In the genomic region with DNA sequence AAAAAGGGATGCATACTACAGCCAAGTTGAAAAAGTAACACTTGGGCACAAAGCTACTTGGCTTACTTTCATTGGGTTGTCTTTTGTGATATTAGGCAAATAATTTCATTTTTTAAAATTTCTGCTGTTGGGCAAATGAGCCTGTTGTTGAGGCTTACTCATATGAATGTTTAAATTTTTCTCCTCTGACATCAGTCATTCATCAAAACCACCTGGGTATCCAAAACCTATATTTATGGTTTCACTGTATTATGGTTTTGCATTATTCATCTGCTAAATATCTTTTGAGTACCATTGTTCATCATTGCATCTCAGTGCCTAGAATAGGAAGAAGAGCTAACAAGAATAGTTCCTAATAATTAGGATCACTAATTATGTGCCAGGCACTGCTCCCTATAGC, we compare ENCODE assay signal across 18 cellular contexts. TPM values are rescaled to one million over a fixed set of nuclear protein-coding genes. Genes with fewer than 3 reads are reported as not detected.
A peak's percentile ranks its signal among the peaks of the same experiment; 100 is the strongest.
DNase-seq lines count a peak whose midpoint lies in the region; ATAC-seq and TF ChIP-seq lines count a peak whose summit lies in the region.
"Had no signal": no experiment of that assay in that cellular context is flagged by ENCODE, and none has a peak within 500 bp of the region (broad histone marks: within the 10 kb centered on the region; RNA-seq: fewer than 3 reads in every experiment).

No MANE protein-coding gene starts in this region.

- no peaks in the 10 kb centered on the region for H3K9me3 ChIP-seq in GM23248 (ENCODE audit: low read depth)
- H3K9me3 ChIP-seq in RWPE2 (ENCODE audit: severe bottlenecking), result peaks cover 2% of the 10 kb centered on the region

- H3K79me2 ChIP-seq in GM23248 (ENCODE audit: insufficient read depth), result no peaks in the 10 kb centered on the region

- H4K20me1 ChIP-seq in GM23248 (ENCODE audit: insufficient read depth), result no peaks in the 10 kb centered on the region

- in situ Hi-C loops in GM23248 (cut with MboI), result no loop called here

- no peaks in the 10 kb centered on the region for H3K36me3 ChIP-seq in GM23248 (ENCODE audit: low read depth)
- no peaks in the 10 kb centered on the region for H3K36me3 ChIP-seq in RWPE2 (ENCODE audit: low read depth)
- H3K36me3 ChIP-seq: Peyer's patch, SJCRH30 had no signal

- peak overlapping the region; percentile 10 for H3K27ac ChIP-seq in GM23248
- no peak overlapping the region for H3K27ac ChIP-seq in RWPE2 (ENCODE audit: poor library complexity, severe bottlenecking)
- peak overlapping the region; percentile 61 for H3K27ac ChIP-seq in foreskin keratinocyte
- H3K27ac ChIP-seq: HL-60, KMS-11, Peyer's patch, SJCRH30 had no signal

- H3K4me2 ChIP-seq in GM23248 (ENCODE audit: unreplicated experiment), result peak overlapping the region; percentile 41
- H3K4me2 ChIP-seq: KMS-11 had no signal

- TF ChIP-seq CTCF in AG10803 (conservative IDR thresholded peaks at IDR 0.05; ENCODE audit: low read length), result no peak
- TF ChIP-seq CTCF in RWPE2 (IDR thresholded peaks at IDR 0.05; ENCODE audit: poor library complexity, severe bottlenecking), result no peak
- TF ChIP-seq CTCF in foreskin keratinocyte (conservative IDR thresholded peaks at IDR 0.05), result no peak

- H3K4me1 ChIP-seq in GM23248 (ENCODE audit: insufficient read depth) (peaks cover 48% of the 10 kb centered on the region), RWPE2 (ENCODE audit: insufficient read depth, poor library complexity, severe bottlenecking) (peaks cover 24% of the 10 kb centered on the region), foreskin keratinocyte (peaks cover 35% of the 10 kb centered on the region)
- H3K4me1 ChIP-seq: Peyer's patch, SJCRH30 had no signal

- no peak overlapping the region for H2AFZ ChIP-seq in GM23248

- DNase-seq in AG10803 (ENCODE audit: low read depth) (peak; percentile 36), GM23248 (peak; percentile 41), RWPE2 (ENCODE audit: low spot score) (no peak), foreskin keratinocyte (peak; percentile 67 to 86), SK-N-DZ (ENCODE audit: low spot score) (no peak)
- DNase-seq: NCI-H1105, NCI-H146, NCI-H2029, NCI-H2227 treated with DMSO at 0.1 percent for 48 hours, NCI-H510A treated with DMSO at 0.1 percent for 48 hours, NCI-H774, Peyer's patch, SJCRH30 had no signal

- H3K9me2 ChIP-seq in GM23248 (ENCODE audit: insufficient read depth), result no peaks in the 10 kb centered on the region

- ATAC-seq in RWPE2 (ENCODE audit: low read depth) (peak; percentile 14; the same call in 1 of the 3 replicates), foreskin keratinocyte (peak; percentile 56), HG03196 (IDR thresholded peaks at IDR 0.05; ENCODE audit: unreplicated experiment) (no peak), GM18868 (IDR thresholded peaks at IDR 0.05; ENCODE audit: unreplicated experiment) (no peak), HG02610 (IDR thresholded peaks at IDR 0.05; ENCODE audit: unreplicated experiment) (no peak)

- H3K4me3 ChIP-seq in AG10803 (ENCODE audit: low read length) (no peak overlapping the region), GM23248 (no peak overlapping the region), RWPE2 (ENCODE audit: severe bottlenecking) (no peak overlapping the region)
- H3K4me3 ChIP-seq: Peyer's patch, SJCRH30 had no signal

- H3F3A ChIP-seq in GM23248 (ENCODE audit: insufficient read depth), result peaks cover 46% of the 10 kb centered on the region

- H3K27me3 ChIP-seq in GM23248 (replicated peaks; ENCODE audit: insufficient read depth), result no peaks in the 10 kb centered on the region
- no peaks in the 10 kb centered on the region for H3K27me3 ChIP-seq in RWPE2 (ENCODE audit: insufficient read depth, poor library complexity, severe bottlenecking)
- H3K27me3 ChIP-seq in foreskin keratinocyte, result no peaks in the 10 kb centered on the region
- H3K27me3 ChIP-seq: Peyer's patch, SJCRH30 had no signal

- no peak overlapping the region for H3K9ac ChIP-seq in GM23248
- H3K9ac ChIP-seq: KMS-11 had no signal

RNA-seq across cellular contexts. Expression of a gene that starts 28.1 kb away (rescaled TPM):
- 20.3 and 25.4 TPM in 2 replicates for total RNA-seq in GM23248 (2014; rRNA removed; shearing (Covaris generic))
- polyA plus RNA-seq in GM23248 (2016; fragmentation: Nextera tagmentation; extraction: Ambion mirVana) (7.4 and 8.2 TPM in 2 replicates), foreskin keratinocyte (5.9 and 7.7 TPM in 2 replicates)
- total RNA-seq in foreskin keratinocyte, result 18.3 and 20.5 TPM in 2 replicates
- polyA plus RNA-seq in SK-N-DZ (2014; cell fraction: cytosol; rRNA removed), result 30.0 and 31.8 TPM in 2 replicates
- 28.2 and 31.7 TPM in 2 replicates for polyA plus RNA-seq in SK-N-DZ (2014; cell fraction: nucleus; rRNA removed)

Comparison
In these comparisons a context has a peak if more than half of its experiments do, and no peak if none do; other contexts are left out.
1. DNase-seq: peak in AG10803 (single experiment), GM23248 (single experiment) and foreskin keratinocyte (2 of 2); none in RWPE2 (single experiment) and SK-N-DZ (single experiment).
2. ATAC-seq: peak in RWPE2 (single experiment) and foreskin keratinocyte (single experiment); none in HG03196 (single experiment), GM18868 (single experiment) and HG02610 (single experiment).